Comparison of ENCODE assay signal across 9 cellular contexts in genomic region chr4:37628977-37629609, GRCh38. TPM values are rescaled to one million over a fixed set of nuclear protein-coding genes. Genes with fewer than 3 reads are reported as not detected.
DNase-seq lines count a peak whose midpoint lies in the region; ATAC-seq and TF ChIP-seq lines count a peak whose summit lies in the region.
"Had no signal": no experiment of that assay in that cellular context is flagged by ENCODE, and none has a peak within 500 bp of the region (broad histone marks: within the 10 kb centered on the region; RNA-seq: fewer than 3 reads in every experiment).

No MANE protein-coding gene starts in this region.

- intact Hi-C loops in natural killer cell (cut with micrococcal nuclease), result no loop called here

- ATAC-seq in natural killer cell, result no peak
- no peak for ATAC-seq in HG03442 (IDR thresholded peaks at IDR 0.05; ENCODE audit: unreplicated experiment)
- ATAC-seq in HG02623 (IDR thresholded peaks at IDR 0.05; ENCODE audit: unreplicated experiment), result no peak

- peak; percentile 55 for DNase-seq in DMS53 (lab: John Stamatoyannopoulos, UW)
- DNase-seq in NCI-H226, result peak; percentile 67
- DNase-seq in endothelial cell (ENCODE audit: low spot score), result no peak
- no peak for DNase-seq in natural killer cell
- DNase-seq in NCI-H526 (lab: John Stamatoyannopoulos, UW), result no peak
- no peak for DNase-seq in NCI-H446 treated with DMSO at 0.1 percent for 48 hours (lab: John Stamatoyannopoulos, UW)
- DNase-seq: GDM1 had no signal

- H3K4me1 Mint-ChIP-seq in endothelial cell (ENCODE audit: unreplicated experiment) (no peaks in the 10 kb centered on the region), natural killer cell (peaks cover 0 to 11% of the 10 kb centered on the region in 2 donors)

- H3K4me3 Mint-ChIP-seq in endothelial cell (ENCODE audit: unreplicated experiment) (peak overlapping the region; percentile 11), natural killer cell (peak overlapping the region; percentile 17)

- H3K9me3 Mint-ChIP-seq in endothelial cell (ENCODE audit: unreplicated experiment) (no peaks in the 10 kb centered on the region), natural killer cell (no peaks in the 10 kb centered on the region)

- TF ChIP-seq CTCF in endothelial cell (IDR thresholded peaks at IDR 0.05; ENCODE audit: unreplicated experiment) (no peak), natural killer cell (IDR thresholded peaks at IDR 0.05) (no peak)

- H3K36me3 Mint-ChIP-seq in endothelial cell (ENCODE audit: low read depth, unreplicated experiment), result peaks cover 27% of the 10 kb centered on the region
- no peaks in the 10 kb centered on the region for H3K36me3 Mint-ChIP-seq in natural killer cell

- H3K27ac Mint-ChIP-seq in endothelial cell (ENCODE audit: unreplicated experiment) (no peak overlapping the region), natural killer cell (no peak overlapping the region)

- peaks cover 6% of the 10 kb centered on the region for H3K27me3 Mint-ChIP-seq in endothelial cell (ENCODE audit: unreplicated experiment)
- H3K27me3 Mint-ChIP-seq in natural killer cell (ENCODE audit: low read depth in 2 of 2), result no peaks in the 10 kb centered on the region

RNA-seq across cellular contexts. Expression of gene RELL1, which starts 57.1 kb away (rescaled TPM):
- 36.6 TPM for total RNA-seq in endothelial cell (ENCODE audit: unreplicated experiment)
- 10 to 100 TPM; 15.2 to 21.3 (median 15.2) TPM for total RNA-seq in natural killer cell

Comparison
In these comparisons a context has a peak if more than half of its experiments do, and no peak if none do; other contexts are left out.
1. DNase-seq: peak in DMS53 (single experiment) and NCI-H226 (single experiment); none in endothelial cell (single experiment), natural killer cell (single experiment), NCI-H526 (0 of 2) and NCI-H446 treated with DMSO at 0.1 percent for 48 hours (single experiment).